In genomic region chr4:147340547-147341225, GRCh38 we compare ENCODE assay signal across 16 cellular contexts.
A peak's percentile ranks its signal among the peaks of the same experiment; 100 is the strongest.
DNase-seq lines count a peak whose midpoint lies in the region; ATAC-seq and TF ChIP-seq lines count a peak whose summit lies in the region.
"Had no signal": no experiment of that assay in that cellular context is flagged by ENCODE, and none has a peak within 500 bp of the region (broad histone marks: within the 10 kb centered on the region; RNA-seq: fewer than 3 reads in every experiment).

No MANE protein-coding gene starts in this region.

- H3K27me3 ChIP-seq in brain microvascular endothelial cell (replicated peaks) = no peaks in the 10 kb centered on the region

- H3K27ac ChIP-seq in brain microvascular endothelial cell = peak overlapping the region; percentile 66

- DNase-seq in GM13976 (ENCODE audit: low spot score) (peak; percentile 27), brain microvascular endothelial cell (no peak), midbrain (lab: John Stamatoyannopoulos, UW) (peak; percentile 9), NCI-H510A treated with DMSO at 0.1 percent for 48 hours (lab: John Stamatoyannopoulos, UW) (no peak), posterior cingulate gyrus (no peak)
- DNase-seq: activated CD8-positive, alpha-beta memory T cell treated with anti-CD3 and anti-CD28 coated beads for 24 hours; central memory CD4-positive, alpha-beta T cell; DND-41; MM.1S; OCI-M1; stimulated activated CD4-positive, alpha-beta T cell treated with anti-CD3 and anti-CD28 coated beads, Interleukin-2, amount 100 ng/mL, for 48 hours; stimulated activated naive B cell treated with anti-CD40 and anti-IgM and Interleukin-4, amounts not matched to agents 10 μg/mL and 1 μg/mL and 100 μg/mL, for 72 hours; T-helper 9 cell had no signal

- ATAC-seq in HG03342 (IDR thresholded peaks at IDR 0.05; ENCODE audit: unreplicated experiment) (peak; percentile 54), HG02763 (IDR thresholded peaks at IDR 0.05; ENCODE audit: unreplicated experiment) (no peak), HG02973 (IDR thresholded peaks at IDR 0.05; ENCODE audit: unreplicated experiment) (no peak)
- ATAC-seq: stimulated activated naive B cell treated with anti-CD40 and anti-IgM and Interleukin-4, amounts not matched to agents 10 μg/mL and 1 μg/mL and 100 μg/mL, for 72 hours had no signal

- in situ Hi-C loops in GM13976 (cut with MboI; ENCODE audit: low sequenced_read_pairs, unreplicated experiment) = no loop called here
- in situ Hi-C loops in brain microvascular endothelial cell (cut with HindIII; ENCODE audit: low pct_ligation_motif_present, low sequenced_read_pairs) = no loop called here

- intact Hi-C loops in posterior cingulate gyrus (cut with DNase I) = no loop called here

- no peak overlapping the region for H3K4me3 ChIP-seq in brain microvascular endothelial cell (ENCODE audit: low read depth, low read length)

- H3K36me3 ChIP-seq in brain microvascular endothelial cell (replicated peaks) = no peaks in the 10 kb centered on the region

- TF ChIP-seq CTCF in GM13976 (IDR thresholded peaks at IDR 0.05; ENCODE audit: borderline replicate concordance, control extremely low read depth, extremely low read depth, insufficient read depth, missing control alignments) = no peak
- TF ChIP-seq CTCF in brain microvascular endothelial cell (IDR thresholded peaks at IDR 0.05; ENCODE audit: low read depth, low read length, missing control alignments) = no peak

Comparison
In these comparisons a context has a peak if more than half of its experiments do, and no peak if none do; other contexts are left out.
1. DNase-seq: peak in GM13976 (single experiment) and midbrain (single experiment); none in brain microvascular endothelial cell (single experiment), NCI-H510A treated with DMSO at 0.1 percent for 48 hours (single experiment) and posterior cingulate gyrus (0 of 10).